Comparison of ENCODE assay signal across 25 cellular contexts in genomic region chr12:66017736-66018135, GRCh38.
"Had no signal": no experiment of that assay in that cellular context is flagged by ENCODE, and none has a peak within 500 bp of the region (broad histone marks: within the 10 kb centered on the region; RNA-seq: fewer than 3 reads in every experiment).

No MANE protein-coding gene starts in this region.

- H3K4me3 ChIP-seq: colonic mucosa, gastroesophageal sphincter, heart left ventricle, hepatocyte, left lung, mucosa of descending colon, pancreas, right lobe of liver, thoracic aorta, tibial nerve, upper lobe of left lung had no signal

- H3K27ac ChIP-seq: colonic mucosa, epithelial cell of prostate, foreskin keratinocyte, gastroesophageal sphincter, heart left ventricle, hepatocyte, left lung, neutrophil, pancreas, right lobe of liver, thoracic aorta, tibial nerve, upper lobe of left lung had no signal

- H3K27me3 ChIP-seq: colonic mucosa, foreskin keratinocyte, hepatocyte, pancreas, right lobe of liver, tibial nerve, upper lobe of left lung had no signal

- H3K4me2 ChIP-seq: hepatocyte had no signal

- ATAC-seq: esophagus mucosa; foreskin keratinocyte; gastroesophageal sphincter; heart left ventricle; left cardiac atrium; left lung; mucosa of descending colon; natural killer cell treated with Interleukin-12 subunit alpha and Interleukin-12 subunit beta and Interleukin-15 and Interleukin-18, amount 100 ng/mL, for 72 hours; pancreas; right lobe of liver; stimulated activated naive B cell treated with anti-CD40 and anti-IgM and Interleukin-4, amounts not matched to agents 10 μg/mL and 1 μg/mL and 100 μg/mL, for 72 hours had no signal

- H2AFZ ChIP-seq: hepatocyte had no signal

- H3K9me3 ChIP-seq: colonic mucosa, gastroesophageal sphincter, heart left ventricle, left lung, mucosa of descending colon, neutrophil, pancreas, right lobe of liver, thoracic aorta, tibial nerve, upper lobe of left lung had no signal

- H3K36me3 ChIP-seq: colonic mucosa, gastroesophageal sphincter, heart left ventricle, left lung, neutrophil, pancreas, right lobe of liver, thoracic aorta, tibial nerve, upper lobe of left lung had no signal

- DNase-seq: colonic mucosa; effector CD8-positive, alpha-beta T cell; endodermal cell; foreskin keratinocyte; heart left ventricle; left cardiac atrium; left lung; mesenchymal stem cell; mucosa of descending colon; naive B cell; pancreas; right lobe of liver; small intestine; stimulated activated CD4-positive, alpha-beta T cell treated with anti-CD3 and anti-CD28 coated beads, Interleukin-15, amount 100 ng/mL, for 24 hours; stimulated activated CD4-positive, alpha-beta T cell treated with anti-CD3 and anti-CD28 coated beads, Interleukin-2, amount 100 ng/mL, for 48 hours; stimulated activated naive B cell treated with anti-CD40 and anti-IgM and Interleukin-4, amounts not matched to agents 10 μg/mL and 1 μg/mL and 100 μg/mL, for 72 hours; upper lobe of left lung had no signal

- H3K4me1 ChIP-seq: colonic mucosa, gastroesophageal sphincter, heart left ventricle, left lung, pancreas, right lobe of liver, tibial nerve, upper lobe of left lung had no signal
